10 cellular contexts compared by ENCODE assay signal in the genomic region with DNA sequence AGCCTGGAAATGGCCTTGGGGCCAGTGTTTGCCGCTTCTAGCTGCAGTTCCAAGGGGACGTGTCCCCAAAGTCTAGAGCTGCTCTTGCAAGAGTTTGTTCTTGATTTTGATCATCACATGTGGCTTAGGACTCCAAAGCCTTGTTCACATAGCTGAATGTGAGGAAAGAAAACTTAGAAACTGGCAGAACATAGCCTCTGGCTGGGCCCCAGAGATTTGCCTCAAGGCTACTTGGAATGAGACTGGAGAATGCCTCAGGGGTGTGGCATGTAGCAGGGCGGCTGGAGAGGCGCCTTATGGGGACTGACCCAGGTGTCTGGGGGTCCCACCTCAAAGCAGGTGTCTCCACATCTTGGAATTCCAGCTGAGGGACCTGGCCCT. TPM values are rescaled to one million over a fixed set of nuclear protein-coding genes. Genes with fewer than 3 reads are reported as not detected.
DNase-seq lines count a peak whose midpoint lies in the region; ATAC-seq, FAIRE-seq and TF ChIP-seq lines count a peak whose summit lies in the region.
"Had no signal": no experiment of that assay in that cellular context is flagged by ENCODE, and none has a peak within 500 bp of the region (broad histone marks: within the 10 kb centered on the region; RNA-seq: fewer than 3 reads in every experiment).

No MANE protein-coding gene starts in this region.

- CTCF ChIA-PET in activated naive CD4-positive, alpha-beta T cell treated with anti-CD3 and anti-CD28 coated beads, Interleukin-2, amount 10 ng/mL, durations not matched to agents 7 days and 5 days (lab: Charles Lee), result no interaction called here

- H3K9me3 Mint-ChIP-seq in activated naive CD4-positive, alpha-beta T cell treated with anti-CD3 and anti-CD28 coated beads, Interleukin-2, amount 10 ng/mL, durations not matched to agents 7 days and 5 days, result no peaks in the 10 kb centered on the region
- no peaks in the 10 kb centered on the region for H3K9me3 Mint-ChIP-seq in activated naive CD4-positive, alpha-beta T cell treated with anti-CD3 and anti-CD28 coated beads, Interleukin-2, amount 50 U/mL, for 72 hours

- no peak for DNase-seq in activated naive CD4-positive, alpha-beta T cell treated with anti-CD3 and anti-CD28 coated beads, Interleukin-2, amount 10 ng/mL, durations not matched to agents 7 days and 5 days
- no peak for DNase-seq in activated naive CD4-positive, alpha-beta T cell treated with anti-CD3 and anti-CD28 coated beads, Interleukin-2, amount 50 U/mL, for 72 hours (ENCODE audit: low spot score in 2 of 2)
- peak in 4 of 7 donors; percentile 65 to 77 (median 73) for DNase-seq in adrenal gland
- no peak for DNase-seq in kidney
- DNase-seq in tibial nerve (ENCODE audit: low spot score in 2 of 2), result no peak
- DNase-seq in epidermal melanocyte (ENCODE audit: insufficient read length, low spot score), result no peak
- no peak for DNase-seq in Ammon's horn (ENCODE audit: low spot score)
- DNase-seq: NCI-H2107 had no signal

- H3K27ac ChIP-seq in adrenal gland (peak overlapping the region in 4 of 5 donors; percentile 11 to 97 (median 64)), kidney (ENCODE audit: low read depth in 2 of 2, low read length in 2 of 2) (peak overlapping the region; percentile 29 to 88), tibial nerve (peak overlapping the region in 2 of 4 donors; percentile 83 to 91)

- peaks cover 48% of the 10 kb centered on the region for H3K4me1 Mint-ChIP-seq in activated naive CD4-positive, alpha-beta T cell treated with anti-CD3 and anti-CD28 coated beads, Interleukin-2, amount 10 ng/mL, durations not matched to agents 7 days and 5 days

- H3K9me3 ChIP-seq in adrenal gland (replicated peaks in 1 of 3), result no peaks in the 10 kb centered on the region
- H3K9me3 ChIP-seq in kidney (ENCODE audit: control insufficient read depth in 1 of 2, low read length in 2 of 2), result no peaks in the 10 kb centered on the region
- H3K9me3 ChIP-seq in tibial nerve, result no peaks in the 10 kb centered on the region

- peak overlapping the region; percentile 81 for H3K4me3 Mint-ChIP-seq in activated naive CD4-positive, alpha-beta T cell treated with anti-CD3 and anti-CD28 coated beads, Interleukin-2, amount 10 ng/mL, durations not matched to agents 7 days and 5 days

- intact Hi-C loops in adrenal gland (cut with DNase I) (no loop called here), kidney (cut with DNase I) (no loop called here)

- no peak for FAIRE-seq in kidney (lab: Jason Lieb, UNC)
- FAIRE-seq: endometrium had no signal

- TF ChIP-seq POLR2A in adrenal gland (IDR thresholded peaks at IDR 0.05) (peak in 1 of 2 donors; percentile 33), tibial nerve (IDR thresholded peaks at IDR 0.05) (no peak)

- H3K4me1 ChIP-seq in adrenal gland (replicated peaks in 1 of 2) (peaks cover 31 to 47% of the 10 kb centered on the region in 2 donors), kidney (ENCODE audit: control insufficient read depth in 1 of 2, insufficient read depth in 1 of 2, low read depth in 1 of 2, low read length in 2 of 2) (peaks cover 13 to 26% of the 10 kb centered on the region in 2 donors), tibial nerve (peaks cover 0 to 55% (median 27%) of the 10 kb centered on the region in 4 donors)

- no peak for TF ChIP-seq EP300 in tibial nerve (IDR thresholded peaks at IDR 0.05)

- peak overlapping the region; percentile 6 to 95 for H3K9ac ChIP-seq in kidney (ENCODE audit: low read length in 2 of 2)

- no peak overlapping the region for H3K27ac Mint-ChIP-seq in activated naive CD4-positive, alpha-beta T cell treated with anti-CD3 and anti-CD28 coated beads, Interleukin-2, amount 10 ng/mL, durations not matched to agents 7 days and 5 days
- H3K27ac Mint-ChIP-seq in activated naive CD4-positive, alpha-beta T cell treated with anti-CD3 and anti-CD28 coated beads, Interleukin-2, amount 50 U/mL, for 72 hours, result peak overlapping the region in 1 of 2 donors; percentile 91

- WGBS in adrenal gland, 4 donors, result 39 to 64% (median 55%) methylated on average over 4 of the region's 4 CpGs
- WGBS in tibial nerve, 2 donors, result 83 to 88% methylated on average over 4 of the region's 4 CpGs

- H3K36me3 ChIP-seq in adrenal gland (replicated peaks in 1 of 2) (peaks cover 0 to 10% of the 10 kb centered on the region in 2 donors), kidney (ENCODE audit: control insufficient read depth in 1 of 2, insufficient read depth in 2 of 2, low read length in 2 of 2) (peaks cover 0 to 7% of the 10 kb centered on the region in 2 donors), tibial nerve (peaks cover 0 to 14% (median 4%) of the 10 kb centered on the region in 3 donors)

- H3K27me3 Mint-ChIP-seq in activated naive CD4-positive, alpha-beta T cell treated with anti-CD3 and anti-CD28 coated beads, Interleukin-2, amount 10 ng/mL, durations not matched to agents 7 days and 5 days, result peaks cover 20% of the 10 kb centered on the region

- TF ChIP-seq CTCF in adrenal gland (IDR thresholded peaks at IDR 0.05) (no peak), kidney (IDR thresholded peaks at IDR 0.05; ENCODE audit: borderline replicate concordance, extremely low read depth, insufficient read depth) (no peak), tibial nerve (IDR thresholded peaks at IDR 0.05) (no peak)

- H3K27me3 ChIP-seq in adrenal gland, result no peaks in the 10 kb centered on the region
- H3K27me3 ChIP-seq in tibial nerve, result no peaks in the 10 kb centered on the region

- H3K36me3 Mint-ChIP-seq in activated naive CD4-positive, alpha-beta T cell treated with anti-CD3 and anti-CD28 coated beads, Interleukin-2, amount 10 ng/mL, durations not matched to agents 7 days and 5 days, result peaks cover 19% of the 10 kb centered on the region
- peaks cover 0 to 6% of the 10 kb centered on the region in 2 donors for H3K36me3 Mint-ChIP-seq in activated naive CD4-positive, alpha-beta T cell treated with anti-CD3 and anti-CD28 coated beads, Interleukin-2, amount 50 U/mL, for 72 hours

- H3K4me3 ChIP-seq in adrenal gland (peak overlapping the region in 1 of 4 donors; percentile 72), kidney (ENCODE audit: low read length in 2 of 2) (peak overlapping the region; percentile 68 to 92), tibial nerve (peak overlapping the region in 3 of 4 donors; percentile 68 to 88 (median 73))

- ATAC-seq in activated naive CD4-positive, alpha-beta T cell treated with anti-CD3 and anti-CD28 coated beads, Interleukin-2, amount 50 U/mL, for 72 hours, result no peak
- ATAC-seq in GM18867 (IDR thresholded peaks at IDR 0.05; ENCODE audit: unreplicated experiment), result no peak

RNA-seq across cellular contexts. Expression of a gene that starts 2.3 kb away (rescaled TPM):
- total RNA-seq in activated naive CD4-positive, alpha-beta T cell treated with anti-CD3 and anti-CD28 coated beads, Interleukin-2, amount 50 U/mL, for 72 hours, result 100 to 1,000 TPM in 1 of 2 donors, 10 to 100 TPM in 1; 70.3 to 121 TPM
- total RNA-seq in adrenal gland, result 100 to 1,000 TPM in 5 of 8 donors, 10 to 100 TPM in 3; 75.3 to 202 (median 123) TPM
- polyA plus RNA-seq in adrenal gland, result 10 to 100 TPM; 76.8 to 98.0 (median 92.5) TPM
- 210 TPM for total RNA-seq in kidney
- 122 TPM for polyA plus RNA-seq in kidney (ENCODE audit: insufficient read depth, low read depth, low replicate concordance)
- total RNA-seq in tibial nerve, result 100 to 1,000 TPM; 122 to 156 (median 143) TPM

RNA-seq across cellular contexts. Expression of a gene that starts 54.9 kb away (rescaled TPM):
- total RNA-seq in activated naive CD4-positive, alpha-beta T cell treated with anti-CD3 and anti-CD28 coated beads, Interleukin-2, amount 50 U/mL, for 72 hours, result 10 to 100 TPM; 19.8 to 36.7 TPM
- total RNA-seq in adrenal gland (10 to 100 TPM in 7 of 8 donors, 1 to 10 TPM in 1; 9.5 to 72.0 (median 39.4) TPM), kidney (74.5 TPM), tibial nerve (10 to 100 TPM; 11.4 to 16.7 (median 13.3) TPM)
- polyA plus RNA-seq in adrenal gland (100 to 1,000 TPM; 116 to 143 (median 127) TPM), kidney (ENCODE audit: insufficient read depth, low read depth, low replicate concordance) (97.8 TPM)

Comparison
In these comparisons a context has a peak if more than half of its experiments do, and no peak if none do; other contexts are left out.
1. DNase-seq: peak in adrenal gland (4 of 7); none in activated naive CD4-positive, alpha-beta T cell treated with anti-CD3 and anti-CD28 coated beads, Interleukin-2, amount 10 ng/mL, durations not matched to agents 7 days and 5 days (single experiment), activated naive CD4-positive, alpha-beta T cell treated with anti-CD3 and anti-CD28 coated beads, Interleukin-2, amount 50 U/mL, for 72 hours (0 of 2), kidney (single experiment), tibial nerve (0 of 2), epidermal melanocyte (single experiment) and Ammon's horn (single experiment).